ENCODE assay signal across 8 cellular contexts in genomic region chr1:32963746-32964460, GRCh38.
DNase-seq lines count a peak whose midpoint lies in the region; ATAC-seq lines count a peak whose summit lies in the region.

No MANE protein-coding gene starts in this region.

- H3K27ac ChIP-seq in epithelial cell of prostate: peak overlapping the region; percentile 76
- no peak overlapping the region for H3K27ac ChIP-seq in muscle layer of duodenum (ENCODE audit: low read length)

- peak overlapping the region; percentile 75 to 98 for H3K4me3 ChIP-seq in muscle layer of duodenum (ENCODE audit: low read depth in 1 of 2, low read length in 2 of 2)

- H3K9me3 ChIP-seq in muscle layer of duodenum (ENCODE audit: control insufficient read depth in 1 of 2, low read length in 2 of 2): no peaks in the 10 kb centered on the region

- ATAC-seq in HG02973 (IDR thresholded peaks at IDR 0.05; ENCODE audit: unreplicated experiment): peak; percentile 18

- DNase-seq in NCI-H2196 (lab: John Stamatoyannopoulos, UW; ENCODE audit: unreplicated experiment) (peak; percentile 21), NCI-H2196 treated with DMSO at 0.1 percent for 48 hours (lab: John Stamatoyannopoulos, UW; ENCODE audit: unreplicated experiment) (no peak), NCI-H774 (lab: John Stamatoyannopoulos, UW) (peak; percentile 63), epithelial cell of prostate (ENCODE audit: low read depth, low spot score) (no peak)
- DNase-seq in activated CD8-positive, alpha-beta memory T cell treated with anti-CD3 and anti-CD28 coated beads, Interleukin-2, amount 50 U/mL, for 48 hours: peak; percentile 79
- DNase-seq in stimulated activated CD8-positive, alpha-beta memory T cell treated with anti-CD3 and anti-CD28 coated beads, Interleukin-7, amount 100 ng/mL, for 4 hours (ENCODE audit: low read depth in 2 of 2): peak; percentile 32 to 65

- no peaks in the 10 kb centered on the region for H3K36me3 ChIP-seq in muscle layer of duodenum (ENCODE audit: control insufficient read depth in 1 of 2, insufficient read depth in 2 of 2, low read length in 2 of 2)

- H3K27me3 ChIP-seq in muscle layer of duodenum (ENCODE audit: low read depth, low read length): no peaks in the 10 kb centered on the region

- H3K4me1 ChIP-seq in muscle layer of duodenum (ENCODE audit: control insufficient read depth in 1 of 2, insufficient read depth in 2 of 2, low read length in 2 of 2): peaks cover 8 to 24% of the 10 kb centered on the region in 2 donors

Comparison
In these comparisons a context has a peak if more than half of its experiments do, and no peak if none do; other contexts are left out.
1. DNase-seq: peak in NCI-H2196 (single experiment), NCI-H774 (single experiment), activated CD8-positive, alpha-beta memory T cell treated with anti-CD3 and anti-CD28 coated beads, Interleukin-2, amount 50 U/mL, for 48 hours (single experiment) and stimulated activated CD8-positive, alpha-beta memory T cell treated with anti-CD3 and anti-CD28 coated beads, Interleukin-7, amount 100 ng/mL, for 4 hours (2 of 2); none in NCI-H2196 treated with DMSO at 0.1 percent for 48 hours (single experiment) and epithelial cell of prostate (single experiment).